In the genomic region with DNA sequence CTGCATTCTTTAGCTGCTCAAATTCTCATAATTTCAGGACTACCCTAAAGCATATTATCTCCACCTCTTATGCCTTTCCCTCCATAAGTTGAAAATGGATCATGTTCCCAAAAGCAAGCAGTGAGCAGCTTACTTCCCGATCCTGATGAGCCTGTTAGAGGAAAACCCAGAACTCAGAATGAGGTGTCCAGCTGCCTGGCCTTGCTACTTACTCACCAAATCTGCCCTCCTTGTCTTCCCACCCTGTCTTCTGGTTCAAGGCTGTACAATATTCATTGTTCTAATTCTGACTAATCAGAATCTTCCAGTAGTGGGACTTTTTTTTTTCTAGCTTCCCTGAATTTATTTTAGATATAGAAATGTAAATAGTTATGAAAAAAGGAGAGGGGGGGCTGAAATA, we compare ENCODE assay signal across 10 cellular contexts. TPM values are rescaled to one million over a fixed set of nuclear protein-coding genes. Genes with fewer than 3 reads are reported as not detected.
DNase-seq lines count a peak whose midpoint lies in the region; ATAC-seq and TF ChIP-seq lines count a peak whose summit lies in the region.
"Had no signal": no experiment of that assay in that cellular context is flagged by ENCODE, and none has a peak within 500 bp of the region (broad histone marks: within the 10 kb centered on the region; RNA-seq: fewer than 3 reads in every experiment).

No MANE protein-coding gene starts in this region.

- peaks cover 2% of the 10 kb centered on the region for H3K36me3 ChIP-seq in suprapubic skin
- H3K36me3 ChIP-seq: BE2C had no signal

- H3K4me3 Mint-ChIP-seq in activated CD4-positive, alpha-beta T cell treated with anti-CD3 and anti-CD28 coated beads, Interleukin-2, amount 10 ng/mL, durations not matched to agents 7 days and 5 days = no peak overlapping the region
- H3K4me3 Mint-ChIP-seq in activated CD8-positive, alpha-beta T cell treated with anti-CD3 and anti-CD28 coated beads for 36 hours = peak overlapping the region; percentile 18

- CTCF ChIA-PET in activated CD4-positive, alpha-beta T cell treated with anti-CD3 and anti-CD28 coated beads, Interleukin-2, amount 10 ng/mL, durations not matched to agents 7 days and 5 days (lab: Charles Lee) = interaction anchor here (0.8 to 1.3 kb wide), 3 partner anchors 9 to 33 kb away, joined by 3 to 4 read pairs (median 3); partner anchors contain the start of genes DCUN1D3 and LYRM1
- CTCF ChIA-PET in activated CD8-positive, alpha-beta T cell treated with anti-CD3 and anti-CD28 coated beads for 36 hours (lab: Charles Lee) = interaction anchor here (0.7 to 1.9 kb wide), 5 partner anchors 9 to 36 kb away, joined by 3 to 5 read pairs (median 4); partner anchors contain the start of genes DCUN1D3 and LYRM1

- intact Hi-C loops in activated CD8-positive, alpha-beta T cell treated with anti-CD3 and anti-CD28 coated beads for 36 hours (cut with micrococcal nuclease) = no loop called here

- H3K27me3 Mint-ChIP-seq in activated CD4-positive, alpha-beta T cell treated with anti-CD3 and anti-CD28 coated beads, Interleukin-2, amount 10 ng/mL, durations not matched to agents 7 days and 5 days = peaks cover 2% of the 10 kb centered on the region
- H3K27me3 Mint-ChIP-seq in activated CD8-positive, alpha-beta T cell treated with anti-CD3 and anti-CD28 coated beads for 36 hours = no peaks in the 10 kb centered on the region

- no peak overlapping the region for H3K4me3 ChIP-seq in fibroblast of the aortic adventitia (ENCODE audit: low read depth, low read length)
- no peak overlapping the region for H3K4me3 ChIP-seq in suprapubic skin

- peak overlapping the region; percentile 21 for H3K27ac Mint-ChIP-seq in activated CD4-positive, alpha-beta T cell treated with anti-CD3 and anti-CD28 coated beads, Interleukin-2, amount 10 ng/mL, durations not matched to agents 7 days and 5 days
- H3K27ac Mint-ChIP-seq in activated CD8-positive, alpha-beta T cell treated with anti-CD3 and anti-CD28 coated beads for 36 hours = peak overlapping the region; percentile 86

- no peak for TF ChIP-seq CTCF in activated CD8-positive, alpha-beta T cell treated with anti-CD3 and anti-CD28 coated beads for 36 hours (IDR thresholded peaks at IDR 0.05)
- TF ChIP-seq CTCF in fibroblast of the aortic adventitia (IDR thresholded peaks at IDR 0.05; ENCODE audit: insufficient read depth, low read length) (no peak), suprapubic skin (IDR thresholded peaks at IDR 0.05) (no peak)

- no peaks in the 10 kb centered on the region for H3K9me3 ChIP-seq in suprapubic skin
- H3K9me3 ChIP-seq: BE2C had no signal

- H3K27me3 ChIP-seq in suprapubic skin = no peaks in the 10 kb centered on the region
- H3K27me3 ChIP-seq: BE2C had no signal

- H3K27ac ChIP-seq in suprapubic skin = peak overlapping the region; percentile 70

- peaks cover 42% of the 10 kb centered on the region for H3K4me1 Mint-ChIP-seq in activated CD4-positive, alpha-beta T cell treated with anti-CD3 and anti-CD28 coated beads, Interleukin-2, amount 10 ng/mL, durations not matched to agents 7 days and 5 days
- H3K4me1 Mint-ChIP-seq in activated CD8-positive, alpha-beta T cell treated with anti-CD3 and anti-CD28 coated beads for 36 hours (ENCODE audit: low read depth) = peaks cover 47% of the 10 kb centered on the region

- no peaks in the 10 kb centered on the region for H3K9me3 Mint-ChIP-seq in activated CD4-positive, alpha-beta T cell treated with anti-CD3 and anti-CD28 coated beads, Interleukin-2, amount 10 ng/mL, durations not matched to agents 7 days and 5 days
- H3K9me3 Mint-ChIP-seq in activated CD8-positive, alpha-beta T cell treated with anti-CD3 and anti-CD28 coated beads for 36 hours = no peaks in the 10 kb centered on the region

- peak; percentile 49 for ATAC-seq in activated CD8-positive, alpha-beta T cell treated with anti-CD3 and anti-CD28 coated beads for 36 hours

- H3K36me3 Mint-ChIP-seq in activated CD4-positive, alpha-beta T cell treated with anti-CD3 and anti-CD28 coated beads, Interleukin-2, amount 10 ng/mL, durations not matched to agents 7 days and 5 days (ENCODE audit: low read depth) = peaks cover 15% of the 10 kb centered on the region
- peaks cover 21% of the 10 kb centered on the region for H3K36me3 Mint-ChIP-seq in activated CD8-positive, alpha-beta T cell treated with anti-CD3 and anti-CD28 coated beads for 36 hours (ENCODE audit: low read depth)

- H3K4me1 ChIP-seq in suprapubic skin = peaks cover 45% of the 10 kb centered on the region

- DNase-seq in activated CD4-positive, alpha-beta T cell treated with anti-CD3 and anti-CD28 coated beads, Interleukin-2, amount 10 ng/mL, durations not matched to agents 7 days and 5 days = no peak
- DNase-seq in activated CD4-positive, alpha-beta T cell treated with anti-CD3 and anti-CD28 coated beads, Interleukin-2, amount 50 U/mL, for 4 hours = no peak
- peak; percentile 20 for DNase-seq in activated CD8-positive, alpha-beta T cell treated with anti-CD3 and anti-CD28 coated beads for 36 hours
- peak; percentile 60 for DNase-seq in fibroblast of the aortic adventitia (ENCODE audit: low read depth)
- DNase-seq in suprapubic skin (ENCODE audit: low spot score in 2 of 2) = no peak
- no peak for DNase-seq in stimulated activated CD4-positive, alpha-beta T cell treated with anti-CD3 and anti-CD28 coated beads, Interleukin-4, amount 100 ng/mL, for 4 hours
- DNase-seq in SIG-M5 (lab: John Stamatoyannopoulos, UW) = no peak
- DNase-seq in NCI-H748 (lab: John Stamatoyannopoulos, UW; ENCODE audit: unreplicated experiment) = no peak
- DNase-seq: activated CD8-positive, alpha-beta memory T cell treated with anti-CD3 and anti-CD28 coated beads for 24 hours; BE2C had no signal

- no peak for TF ChIP-seq POLR2A in suprapubic skin (IDR thresholded peaks at IDR 0.05)

- 44% methylated on average over 1 of the region's 1 CpG for WGBS in suprapubic skin

- TF ChIP-seq EP300 in suprapubic skin (IDR thresholded peaks at IDR 0.05) = no peak

- POLR2A ChIA-PET in activated CD4-positive, alpha-beta T cell treated with anti-CD3 and anti-CD28 coated beads, Interleukin-2, amount 10 ng/mL, durations not matched to agents 7 days and 5 days (lab: Charles Lee) = interaction anchor here (0.6 to 1.0 kb wide), 3 partner anchors 9 to 60 kb away, joined by 3 to 4 read pairs (median 3); partner anchors contain the start of genes DCUN1D3 and LYRM1
- POLR2A ChIA-PET in activated CD8-positive, alpha-beta T cell treated with anti-CD3 and anti-CD28 coated beads for 36 hours (lab: Charles Lee) = interaction anchor here (1.3 to 1.8 kb wide), 3 partner anchors 9 to 37 kb away, joined by 5 to 13 read pairs (median 5); partner anchors contain the start of genes DCUN1D3 and LYRM1

RNA-seq across cellular contexts. Expression of gene LYRM1, which starts 10.8 kb away (rescaled TPM):
- 10 to 100 TPM; 21.7 to 26.7 TPM for total RNA-seq in activated CD4-positive, alpha-beta T cell treated with anti-CD3 and anti-CD28 coated beads, Interleukin-2, amount 10 ng/mL, durations not matched to agents 7 days and 5 days
- 10 to 100 TPM; 31.3 to 32.5 TPM for total RNA-seq in activated CD8-positive, alpha-beta T cell treated with anti-CD3 and anti-CD28 coated beads for 36 hours
- total RNA-seq in fibroblast of the aortic adventitia (ENCODE audit: low replicate concordance) (31.6 and 49.8 TPM in 2 replicates), suprapubic skin (10 to 100 TPM; 17.4 to 37.3 (median 30.0) TPM)

RNA-seq across cellular contexts. Expression of gene DCUN1D3, which starts 11.2 kb away (rescaled TPM):
- total RNA-seq in activated CD4-positive, alpha-beta T cell treated with anti-CD3 and anti-CD28 coated beads, Interleukin-2, amount 10 ng/mL, durations not matched to agents 7 days and 5 days = 10 to 100 TPM in 1 of 2 experiments, 1 to 10 TPM in 1; 9.9 to 10.8 TPM
- total RNA-seq in activated CD8-positive, alpha-beta T cell treated with anti-CD3 and anti-CD28 coated beads for 36 hours = 1 to 10 TPM; 5.9 to 6.9 TPM
- 21.6 and 30.2 TPM in 2 replicates for total RNA-seq in fibroblast of the aortic adventitia (ENCODE audit: low replicate concordance)
- 10 to 100 TPM; 16.6 to 31.8 (median 21.1) TPM for total RNA-seq in suprapubic skin

Comparison
In these comparisons a context has a peak if more than half of its experiments do, and no peak if none do; other contexts are left out.
1. DNase-seq: peak in activated CD8-positive, alpha-beta T cell treated with anti-CD3 and anti-CD28 coated beads for 36 hours (single experiment) and fibroblast of the aortic adventitia (single experiment); none in activated CD4-positive, alpha-beta T cell treated with anti-CD3 and anti-CD28 coated beads, Interleukin-2, amount 10 ng/mL, durations not matched to agents 7 days and 5 days (single experiment), activated CD4-positive, alpha-beta T cell treated with anti-CD3 and anti-CD28 coated beads, Interleukin-2, amount 50 U/mL, for 4 hours (0 of 2), suprapubic skin (0 of 2), stimulated activated CD4-positive, alpha-beta T cell treated with anti-CD3 and anti-CD28 coated beads, Interleukin-4, amount 100 ng/mL, for 4 hours (0 of 2), SIG-M5 (single experiment) and NCI-H748 (single experiment).